In the genomic region with DNA sequence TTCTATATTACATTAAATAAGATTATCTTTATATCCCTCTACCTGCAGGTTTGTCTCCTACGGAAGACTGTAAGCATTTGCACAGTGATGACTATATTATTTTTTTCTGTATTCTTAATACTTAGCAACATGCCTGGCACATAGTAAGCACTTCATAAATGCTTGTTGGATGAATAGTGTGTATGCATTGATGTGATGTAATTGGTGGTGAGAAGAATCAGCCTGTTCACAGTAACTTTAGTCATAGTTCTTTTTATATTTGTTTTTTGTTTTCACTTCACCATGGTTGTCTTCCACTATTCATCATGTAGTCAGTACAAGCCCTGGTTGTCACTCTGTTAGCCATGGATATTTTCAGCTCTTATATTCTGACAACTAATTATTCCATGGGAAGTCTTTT, we compare ENCODE assay signal across 28 cellular contexts.
DNase-seq lines count a peak whose midpoint lies in the region; ATAC-seq and TF ChIP-seq lines count a peak whose summit lies in the region.
"Had no signal": no experiment of that assay in that cellular context is flagged by ENCODE, and none has a peak within 500 bp of the region (broad histone marks: within the 10 kb centered on the region; RNA-seq: fewer than 3 reads in every experiment).

No MANE protein-coding gene starts in this region.

- H3K4me3 Mint-ChIP-seq in natural killer cell treated with Interleukin-12 subunit alpha and Interleukin-12 subunit beta and Interleukin-15 and Interleukin-18, amount 100 ng/mL, for 72 hours = no peak overlapping the region
- H3K4me3 Mint-ChIP-seq: activated CD4-positive, alpha-beta T cell treated with anti-CD3 and anti-CD28 coated beads, Interleukin-2, amount 10 ng/mL, durations not matched to agents 7 days and 5 days; activated CD8-positive, alpha-beta memory T cell treated with anti-CD3 and anti-CD28 coated beads, Interleukin-2, amount 10 ng/mL, durations not matched to agents 7 days and 5 days; activated naive CD4-positive, alpha-beta T cell treated with anti-CD3 and anti-CD28 coated beads for 36 hours; activated T-cell treated with anti-CD3 and anti-CD28 coated beads, Interleukin-2, amount 50 U/mL, for 72 hours; H9; natural killer cell had no signal

- H3K27ac ChIP-seq in epithelial cell of prostate = peak overlapping the region; percentile 96
- no peak overlapping the region for H3K27ac ChIP-seq in heart left ventricle
- H3K27ac ChIP-seq: BLaER1, pancreas, Peyer's patch, right atrium auricular region, VCaP had no signal

- intact Hi-C loops in heart left ventricle (cut with DNase I) = no loop called here

- no peak overlapping the region for H3K27ac Mint-ChIP-seq in natural killer cell treated with Interleukin-12 subunit alpha and Interleukin-12 subunit beta and Interleukin-15 and Interleukin-18, amount 100 ng/mL, for 72 hours
- H3K27ac Mint-ChIP-seq: activated CD4-positive, alpha-beta T cell treated with anti-CD3 and anti-CD28 coated beads, Interleukin-2, amount 10 ng/mL, durations not matched to agents 7 days and 5 days; activated CD8-positive, alpha-beta memory T cell treated with anti-CD3 and anti-CD28 coated beads, Interleukin-2, amount 10 ng/mL, durations not matched to agents 7 days and 5 days; activated naive CD4-positive, alpha-beta T cell treated with anti-CD3 and anti-CD28 coated beads for 36 hours; activated T-cell treated with anti-CD3 and anti-CD28 coated beads, Interleukin-2, amount 50 U/mL, for 72 hours; natural killer cell had no signal

- H3K36me3 ChIP-seq in heart left ventricle = no peaks in the 10 kb centered on the region
- H3K36me3 ChIP-seq: BLaER1, pancreas, Peyer's patch, right atrium auricular region had no signal

- no peak overlapping the region for H3K4me3 ChIP-seq in heart left ventricle
- H3K4me3 ChIP-seq: BLaER1, pancreas, Peyer's patch, right atrium auricular region had no signal

- peaks cover 4% of the 10 kb centered on the region for H3K36me3 Mint-ChIP-seq in natural killer cell treated with Interleukin-12 subunit alpha and Interleukin-12 subunit beta and Interleukin-15 and Interleukin-18, amount 100 ng/mL, for 72 hours
- H3K36me3 Mint-ChIP-seq: activated CD8-positive, alpha-beta memory T cell treated with anti-CD3 and anti-CD28 coated beads, Interleukin-2, amount 10 ng/mL, durations not matched to agents 7 days and 5 days; natural killer cell had no signal

- H3K9me3 Mint-ChIP-seq in natural killer cell treated with Interleukin-12 subunit alpha and Interleukin-12 subunit beta and Interleukin-15 and Interleukin-18, amount 100 ng/mL, for 72 hours = peaks cover 26% of the 10 kb centered on the region
- H3K9me3 Mint-ChIP-seq: H9 had no signal

- TF ChIP-seq POLR2A in heart left ventricle (IDR thresholded peaks at IDR 0.05) = no peak

- H3K9me3 ChIP-seq in heart left ventricle = no peaks in the 10 kb centered on the region
- H3K9me3 ChIP-seq: Caco-2, pancreas, Peyer's patch, right atrium auricular region had no signal

- H3K27me3 Mint-ChIP-seq in natural killer cell treated with Interleukin-12 subunit alpha and Interleukin-12 subunit beta and Interleukin-15 and Interleukin-18, amount 100 ng/mL, for 72 hours = no peaks in the 10 kb centered on the region
- H3K27me3 Mint-ChIP-seq: activated CD4-positive, alpha-beta T cell treated with anti-CD3 and anti-CD28 coated beads, Interleukin-2, amount 10 ng/mL, durations not matched to agents 7 days and 5 days; activated CD8-positive, alpha-beta memory T cell treated with anti-CD3 and anti-CD28 coated beads, Interleukin-2, amount 10 ng/mL, durations not matched to agents 7 days and 5 days had no signal

- ATAC-seq in heart left ventricle = no peak
- ATAC-seq in natural killer cell treated with Interleukin-12 subunit alpha and Interleukin-12 subunit beta and Interleukin-15 and Interleukin-18, amount 100 ng/mL, for 72 hours = no peak
- ATAC-seq: activated CD8-positive, alpha-beta memory T cell treated with anti-CD3 and anti-CD28 coated beads, Interleukin-2, amount 10 ng/mL, durations not matched to agents 7 days and 5 days; activated T-cell treated with anti-CD3 and anti-CD28 coated beads, Interleukin-2, amount 50 U/mL, for 72 hours; natural killer cell; pancreas; stimulated activated naive CD8-positive, alpha-beta T cell treated with anti-CD3 and anti-CD28 coated beads, Interleukin-15, Interleukin-2, amounts not matched to agents 100 U/mL and 50 U/mL, for 24 hours had no signal

- TF ChIP-seq CTCF in heart left ventricle (IDR thresholded peaks at IDR 0.05) = no peak

- WGBS in heart left ventricle, 4 donors = 63 to 79% (median 68%) methylated on average over 1 of the region's 1 CpG

- no peaks in the 10 kb centered on the region for H3K4me1 Mint-ChIP-seq in natural killer cell treated with Interleukin-12 subunit alpha and Interleukin-12 subunit beta and Interleukin-15 and Interleukin-18, amount 100 ng/mL, for 72 hours (ENCODE audit: low read depth in 2 of 2)
- H3K4me1 Mint-ChIP-seq: activated CD4-positive, alpha-beta T cell treated with anti-CD3 and anti-CD28 coated beads, Interleukin-2, amount 10 ng/mL, durations not matched to agents 7 days and 5 days; activated CD8-positive, alpha-beta memory T cell treated with anti-CD3 and anti-CD28 coated beads, Interleukin-2, amount 10 ng/mL, durations not matched to agents 7 days and 5 days; natural killer cell had no signal

- H3K27me3 ChIP-seq in heart left ventricle = no peaks in the 10 kb centered on the region
- H3K27me3 ChIP-seq: BLaER1, pancreas, Peyer's patch, right atrium auricular region had no signal

- DNase-seq in COLO829 (ENCODE audit: low spot score) = peak; percentile 45
- peak; percentile 31 for DNase-seq in LHCN-M2 (ENCODE audit: low read depth)
- DNase-seq in epithelial cell of prostate (ENCODE audit: low read depth, low spot score) = peak; percentile 92
- peak; percentile 13 for DNase-seq in kidney glomerular epithelial cell (lab: John Stamatoyannopoulos, UW)
- DNase-seq in cerebellar cortex (ENCODE audit: low spot score) = no peak
- DNase-seq in heart left ventricle = no peak
- no peak for DNase-seq in natural killer cell treated with Interleukin-12 subunit alpha and Interleukin-12 subunit beta and Interleukin-15 and Interleukin-18, amount 100 ng/mL, for 72 hours (ENCODE audit: low spot score)
- no peak for DNase-seq in NCI-H510A (lab: John Stamatoyannopoulos, UW)
- DNase-seq: activated CD4-positive, alpha-beta T cell treated with anti-CD3 and anti-CD28 coated beads, Interleukin-2, amount 10 ng/mL, durations not matched to agents 7 days and 5 days; activated CD8-positive, alpha-beta memory T cell treated with anti-CD3 and anti-CD28 coated beads, Interleukin-2, amount 10 ng/mL, durations not matched to agents 7 days and 5 days; activated naive CD4-positive, alpha-beta T cell treated with anti-CD3 and anti-CD28 coated beads for 36 hours; activated T-cell treated with anti-CD3 and anti-CD28 coated beads, Interleukin-2, amount 50 U/mL, for 72 hours; amygdala; Caco-2; cortex of kidney; DND-41; H9; MM.1S; natural killer cell; NCI-H1417 treated with DMSO at 0.1 percent for 48 hours; NCI-H524; pancreas; Peyer's patch; stimulated activated naive CD8-positive, alpha-beta T cell treated with anti-CD3 and anti-CD28 coated beads, Interleukin-15, Interleukin-2, amounts not matched to agents 100 U/mL and 50 U/mL, for 24 hours; T-helper 2 cell had no signal

- no peaks in the 10 kb centered on the region for H3K4me1 ChIP-seq in heart left ventricle
- H3K4me1 ChIP-seq: BLaER1, Caco-2, pancreas, Peyer's patch, right atrium auricular region had no signal

Comparison
In these comparisons a context has a peak if more than half of its experiments do, and no peak if none do; other contexts are left out.
1. DNase-seq: peak in COLO829 (single experiment), LHCN-M2 (single experiment), epithelial cell of prostate (single experiment) and kidney glomerular epithelial cell (single experiment); none in cerebellar cortex (single experiment), heart left ventricle (0 of 5), natural killer cell treated with Interleukin-12 subunit alpha and Interleukin-12 subunit beta and Interleukin-15 and Interleukin-18, amount 100 ng/mL, for 72 hours (single experiment) and NCI-H510A (single experiment).